11 cellular contexts compared by ENCODE assay signal in the genomic region with DNA sequence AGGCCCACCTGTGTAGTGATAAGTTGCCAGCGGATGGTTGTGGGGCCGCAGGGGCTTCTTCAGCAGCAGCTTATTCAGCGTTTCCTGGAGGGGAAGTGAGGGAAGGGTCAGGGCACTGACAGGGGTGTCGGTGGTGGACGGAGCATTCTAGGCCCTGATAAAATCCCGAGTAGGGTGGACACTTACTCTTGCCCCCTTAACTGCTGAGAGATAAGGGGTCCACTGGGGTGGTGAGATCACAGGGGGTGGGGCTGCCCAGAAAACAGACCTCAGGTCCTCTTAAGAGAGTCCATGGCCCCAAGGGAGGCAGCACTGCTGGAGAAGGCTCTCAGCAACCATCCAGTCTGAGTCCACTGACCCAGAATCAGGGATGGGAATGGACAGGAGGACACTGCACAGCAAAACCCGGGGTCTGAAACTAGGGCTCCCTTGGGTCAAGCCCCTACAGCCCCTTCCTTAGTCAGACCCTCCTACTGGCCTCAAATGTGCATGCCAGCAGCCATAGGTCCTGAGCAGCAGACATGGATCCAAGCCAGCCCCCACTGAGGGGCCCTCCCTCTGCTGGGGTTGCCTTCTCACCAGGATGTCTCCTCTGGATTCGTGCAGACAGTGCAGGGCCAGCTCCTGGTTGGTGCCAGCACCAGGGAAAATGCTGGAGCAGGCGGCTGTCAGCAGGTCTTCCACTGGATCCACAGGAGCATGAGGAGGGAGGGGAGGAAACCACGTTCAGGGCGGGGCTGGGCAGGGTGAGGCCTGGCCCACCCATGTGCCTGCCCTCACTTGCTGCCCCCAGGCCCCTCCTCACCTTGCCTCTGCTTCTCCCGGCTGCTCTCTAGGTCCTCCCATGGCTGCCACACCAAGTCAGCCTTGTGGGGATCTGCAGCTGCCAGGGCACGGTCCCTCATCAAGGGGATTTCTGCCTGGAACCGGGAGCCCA. TPM values are rescaled to one million over a fixed set of nuclear protein-coding genes. Genes with fewer than 3 reads are reported as not detected.
DNase-seq lines count a peak whose midpoint lies in the region; ATAC-seq, FAIRE-seq and TF ChIP-seq lines count a peak whose summit lies in the region.
"Had no signal": no experiment of that assay in that cellular context is flagged by ENCODE, and none has a peak within 500 bp of the region (broad histone marks: within the 10 kb centered on the region; RNA-seq: fewer than 3 reads in every experiment).

No MANE protein-coding gene starts in this region.

- CTCF ChIA-PET in activated B cell treated with CpG ODN at 0.5 μM for 24 hours (lab: Charles Lee), result interaction anchor here (1.3 to 4.4 kb wide), 3 partner anchors 32 to 99 kb away, joined by 3 to 126 read pairs (median 43); a partner anchor contains a TSS

- no peak for DNase-seq in T-helper 2 cell treated with Interferon-gamma antibody and Interleukin-4, amounts not matched to agents 5 μg/mL and 100 μg/mL, for 36 hours (ENCODE audit: low spot score)
- no peak for DNase-seq in T-helper 2 cell
- DNase-seq in activated B cell treated with CpG ODN at 0.5 μM for 24 hours, result no peak
- no peak for DNase-seq in stimulated activated naive CD8-positive, alpha-beta T cell treated with anti-CD3 and anti-CD28 coated beads, Interleukin-15, amount 100 ng/mL, for 72 hours
- no peak for DNase-seq in frontal cortex (ENCODE audit: low spot score in 2 of 2)
- DNase-seq in SKM-1 (lab: John Stamatoyannopoulos, UW; ENCODE audit: unreplicated experiment), result no peak
- DNase-seq in NCI-H510A (lab: John Stamatoyannopoulos, UW), result no peak

- TF ChIP-seq EP300 in gastroesophageal sphincter (IDR thresholded peaks at IDR 0.05), result no peak

- no peak for TF ChIP-seq POLR2A in gastroesophageal sphincter (IDR thresholded peaks at IDR 0.05)

- H3K27me3 Mint-ChIP-seq in T-helper 2 cell treated with Interferon-gamma antibody and Interleukin-4, amounts not matched to agents 5 μg/mL and 100 μg/mL, for 36 hours (ENCODE audit: low read depth), result no peaks in the 10 kb centered on the region
- H3K27me3 Mint-ChIP-seq in activated B cell treated with CpG ODN at 0.5 μM for 24 hours, result no peaks in the 10 kb centered on the region
- no peaks in the 10 kb centered on the region for H3K27me3 Mint-ChIP-seq in stimulated activated naive CD8-positive, alpha-beta T cell treated with anti-CD3 and anti-CD28 coated beads, Interleukin-15, amount 100 ng/mL, for 72 hours
- H3K27me3 Mint-ChIP-seq: type B pancreatic cell had no signal

- TF ChIP-seq CTCF in activated B cell treated with CpG ODN at 0.5 μM for 24 hours (IDR thresholded peaks at IDR 0.05) (no peak), gastroesophageal sphincter (IDR thresholded peaks at IDR 0.05) (no peak)

- ATAC-seq in activated B cell treated with CpG ODN at 0.5 μM for 24 hours (ENCODE audit: low read depth), result no peak
- no peak for ATAC-seq in gastroesophageal sphincter
- ATAC-seq in stimulated activated naive CD8-positive, alpha-beta T cell treated with anti-CD3 and anti-CD28 coated beads, Interleukin-15, amount 100 ng/mL, for 72 hours, result no peak
- ATAC-seq: sciatic nerve had no signal

- POLR2A ChIA-PET in activated B cell treated with CpG ODN at 0.5 μM for 24 hours (lab: Charles Lee), result interaction anchor here (1.1 to 1.7 kb wide), 2 partner anchors 13 to 126 kb away, joined by 3 read pairs; no protein-coding TSS in a partner anchor

- FAIRE-seq in frontal cortex (lab: Jason Lieb, UNC), result no peak
- FAIRE-seq: A204.1 had no signal

- peak overlapping the region; percentile 62 for H3K27ac Mint-ChIP-seq in T-helper 2 cell treated with Interferon-gamma antibody and Interleukin-4, amounts not matched to agents 5 μg/mL and 100 μg/mL, for 36 hours
- H3K27ac Mint-ChIP-seq in activated B cell treated with CpG ODN at 0.5 μM for 24 hours, result peak overlapping the region; percentile 35
- peak overlapping the region; percentile 74 to 93 for H3K27ac Mint-ChIP-seq in stimulated activated naive CD8-positive, alpha-beta T cell treated with anti-CD3 and anti-CD28 coated beads, Interleukin-15, amount 100 ng/mL, for 72 hours
- H3K27ac Mint-ChIP-seq: type B pancreatic cell had no signal

- peaks cover 32% of the 10 kb centered on the region for H3K4me1 Mint-ChIP-seq in T-helper 2 cell treated with Interferon-gamma antibody and Interleukin-4, amounts not matched to agents 5 μg/mL and 100 μg/mL, for 36 hours (ENCODE audit: low read depth)
- H3K4me1 Mint-ChIP-seq in activated B cell treated with CpG ODN at 0.5 μM for 24 hours, result peaks cover 12% of the 10 kb centered on the region
- peaks cover 41% of the 10 kb centered on the region for H3K4me1 Mint-ChIP-seq in stimulated activated naive CD8-positive, alpha-beta T cell treated with anti-CD3 and anti-CD28 coated beads, Interleukin-15, amount 100 ng/mL, for 72 hours

- peaks cover 8 to 94% (median 52%) of the 10 kb centered on the region in 3 donors for H3K4me1 ChIP-seq in gastroesophageal sphincter

- H3K9me3 ChIP-seq in gastroesophageal sphincter, result no peaks in the 10 kb centered on the region

- H3K4me3 ChIP-seq in gastroesophageal sphincter, result no peak overlapping the region

- H3K27ac ChIP-seq in gastroesophageal sphincter, result peak overlapping the region; percentile 72 to 92 (median 84)

- WGBS in gastroesophageal sphincter (ENCODE audit: low coverage in 1 of 2), 2 donors, result 51 to 80% methylated on average over 1 to 2 of the region's 14 CpGs

- intact Hi-C loops in activated B cell treated with CpG ODN at 0.5 μM for 24 hours (cut with micrococcal nuclease), result loop anchor here (5.0 kb wide), 2 partner anchors 161 to 226 kb away; a partner anchor contains a TSS

- H3K27me3 ChIP-seq in gastroesophageal sphincter, result no peaks in the 10 kb centered on the region

- H3K4me3 Mint-ChIP-seq in T-helper 2 cell treated with Interferon-gamma antibody and Interleukin-4, amounts not matched to agents 5 μg/mL and 100 μg/mL, for 36 hours, result no peak overlapping the region
- no peak overlapping the region for H3K4me3 Mint-ChIP-seq in activated B cell treated with CpG ODN at 0.5 μM for 24 hours
- no peak overlapping the region for H3K4me3 Mint-ChIP-seq in stimulated activated naive CD8-positive, alpha-beta T cell treated with anti-CD3 and anti-CD28 coated beads, Interleukin-15, amount 100 ng/mL, for 72 hours
- H3K4me3 Mint-ChIP-seq: type B pancreatic cell had no signal

- peaks cover 73% of the 10 kb centered on the region for H3K36me3 Mint-ChIP-seq in T-helper 2 cell treated with Interferon-gamma antibody and Interleukin-4, amounts not matched to agents 5 μg/mL and 100 μg/mL, for 36 hours (ENCODE audit: low read depth)
- peaks cover 91% of the 10 kb centered on the region for H3K36me3 Mint-ChIP-seq in activated B cell treated with CpG ODN at 0.5 μM for 24 hours (ENCODE audit: low read depth)

- H3K9me3 Mint-ChIP-seq in T-helper 2 cell treated with Interferon-gamma antibody and Interleukin-4, amounts not matched to agents 5 μg/mL and 100 μg/mL, for 36 hours, result no peaks in the 10 kb centered on the region
- H3K9me3 Mint-ChIP-seq in activated B cell treated with CpG ODN at 0.5 μM for 24 hours, result no peaks in the 10 kb centered on the region
- no peaks in the 10 kb centered on the region for H3K9me3 Mint-ChIP-seq in stimulated activated naive CD8-positive, alpha-beta T cell treated with anti-CD3 and anti-CD28 coated beads, Interleukin-15, amount 100 ng/mL, for 72 hours
- H3K9me3 Mint-ChIP-seq: type B pancreatic cell had no signal

- H3K36me3 ChIP-seq in gastroesophageal sphincter, result peaks cover 0 to 82% of the 10 kb centered on the region in 2 donors

RNA-seq across cellular contexts. Expression of a gene that starts 12.1 kb away (rescaled TPM):
- 19.9 and 22.2 TPM in 2 replicates for total RNA-seq in activated B cell treated with CpG ODN at 0.5 μM for 24 hours
- 10 to 100 TPM; 41.7 to 95.2 (median 47.6) TPM for total RNA-seq in gastroesophageal sphincter
- 70.5 TPM for total RNA-seq in frontal cortex
